In genomic region chr6:33668914-33669313, GRCh38 we compare ENCODE assay signal across 10 cellular contexts. TPM values are rescaled to one million over a fixed set of nuclear protein-coding genes. Genes with fewer than 3 reads are reported as not detected.
A peak's percentile ranks its signal among the peaks of the same experiment; 100 is the strongest.
DNase-seq lines count a peak whose midpoint lies in the region; ATAC-seq and TF ChIP-seq lines count a peak whose summit lies in the region.
"Had no signal": no experiment of that assay in that cellular context is flagged by ENCODE, and none has a peak within 500 bp of the region (broad histone marks: within the 10 kb centered on the region; RNA-seq: fewer than 3 reads in every experiment).

No MANE protein-coding gene starts in this region.

- ATAC-seq in psoas muscle (no peak), GM18873 (IDR thresholded peaks at IDR 0.05; ENCODE audit: low FRiP score, unreplicated experiment) (no peak)

- H3K27ac Mint-ChIP-seq in Calu3 (ENCODE audit: unreplicated experiment), result peak overlapping the region; percentile 15
- peak overlapping the region; percentile 92 for H3K27ac Mint-ChIP-seq in activated naive CD4-positive, alpha-beta T cell treated with anti-CD3 and anti-CD28 coated beads, Interleukin-2, amount 10 ng/mL, durations not matched to agents 7 days and 5 days
- H3K27ac Mint-ChIP-seq: natural killer cell had no signal

- TF ChIP-seq CTCF in Calu3 (IDR thresholded peaks at IDR 0.05; ENCODE audit: unreplicated experiment) (no peak), psoas muscle (IDR thresholded peaks at IDR 0.05) (no peak), esophagus muscularis mucosa (IDR thresholded peaks at IDR 0.05) (no peak)

- H3K4me3 Mint-ChIP-seq in Calu3 (ENCODE audit: low read depth, unreplicated experiment), result no peak overlapping the region
- no peak overlapping the region for H3K4me3 Mint-ChIP-seq in activated naive CD4-positive, alpha-beta T cell treated with anti-CD3 and anti-CD28 coated beads, Interleukin-2, amount 10 ng/mL, durations not matched to agents 7 days and 5 days
- H3K4me3 Mint-ChIP-seq: natural killer cell had no signal

- DNase-seq in Calu3 (peak; percentile 80), T follicular helper cell (ENCODE audit: low read depth) (peak; percentile 59), renal cortical epithelial cell (ENCODE audit: low read depth) (peak; percentile 11), psoas muscle (no peak), esophagus muscularis mucosa (ENCODE audit: extremely low spot score) (no peak), retina (no peak)
- DNase-seq in activated naive CD4-positive, alpha-beta T cell treated with anti-CD3 and anti-CD28 coated beads, Interleukin-2, amount 10 ng/mL, durations not matched to agents 7 days and 5 days, result peak; percentile 89
- DNase-seq: natural killer cell; NK-92 treated with Interleukin-12 subunit alpha and Interleukin-12 subunit beta, amount 100 ng/mL, for 24 hours had no signal

- H3K4me1 Mint-ChIP-seq in Calu3 (ENCODE audit: low read depth, unreplicated experiment), result peaks cover 52% of the 10 kb centered on the region
- peaks cover 28% of the 10 kb centered on the region for H3K4me1 Mint-ChIP-seq in activated naive CD4-positive, alpha-beta T cell treated with anti-CD3 and anti-CD28 coated beads, Interleukin-2, amount 10 ng/mL, durations not matched to agents 7 days and 5 days
- H3K4me1 Mint-ChIP-seq: natural killer cell had no signal

- H3K36me3 Mint-ChIP-seq in Calu3 (ENCODE audit: insufficient read depth, unreplicated experiment), result peaks cover 75% of the 10 kb centered on the region
- H3K36me3 Mint-ChIP-seq in activated naive CD4-positive, alpha-beta T cell treated with anti-CD3 and anti-CD28 coated beads, Interleukin-2, amount 10 ng/mL, durations not matched to agents 7 days and 5 days, result peaks cover 47% of the 10 kb centered on the region
- H3K36me3 Mint-ChIP-seq: natural killer cell had no signal

- intact Hi-C loops in Calu3 (cut with micrococcal nuclease; ENCODE audit: unreplicated experiment) (no loop called here), psoas muscle (cut with DNase I) (no loop called here), esophagus muscularis mucosa (cut with DNase I) (no loop called here)

- WGBS in psoas muscle, 3 donors, result 71 to 75% (median 73%) methylated on average over 17 of the region's 17 CpGs
- WGBS in esophagus muscularis mucosa, result 70% methylated on average over 15 of the region's 17 CpGs

- no peak overlapping the region for H3K4me3 ChIP-seq in psoas muscle
- no peak overlapping the region for H3K4me3 ChIP-seq in esophagus muscularis mucosa

- H3K9me3 ChIP-seq in psoas muscle (no peaks in the 10 kb centered on the region), esophagus muscularis mucosa (no peaks in the 10 kb centered on the region)

- H3K27me3 ChIP-seq in psoas muscle (ENCODE audit: insufficient read depth in 3 of 3, low read length in 2 of 3) (no peaks in the 10 kb centered on the region), esophagus muscularis mucosa (peaks cover 0 to 23% (median 0%) of the 10 kb centered on the region in 4 donors)

- no TSS peak for BruUV-seq in Calu3 (replicated peaks; lab: Mats Ljungman, UMichigan)

- no peak for TF ChIP-seq EP300 in esophagus muscularis mucosa (IDR thresholded peaks at IDR 0.05)

- H3K27ac ChIP-seq in psoas muscle (no peak overlapping the region), esophagus muscularis mucosa (replicated peaks in 1 of 4) (no peak overlapping the region)

- H3K36me3 ChIP-seq in psoas muscle (ENCODE audit: insufficient read depth in 1 of 2, low read depth in 1 of 2) (peaks cover 0 to 8% of the 10 kb centered on the region in 2 donors), esophagus muscularis mucosa (peaks cover 0 to 92% (median 69%) of the 10 kb centered on the region in 4 donors)

- H3K9me3 Mint-ChIP-seq in Calu3 (ENCODE audit: low read depth, unreplicated experiment), result no peaks in the 10 kb centered on the region
- no peaks in the 10 kb centered on the region for H3K9me3 Mint-ChIP-seq in activated naive CD4-positive, alpha-beta T cell treated with anti-CD3 and anti-CD28 coated beads, Interleukin-2, amount 10 ng/mL, durations not matched to agents 7 days and 5 days
- H3K9me3 Mint-ChIP-seq: natural killer cell had no signal

- no peaks in the 10 kb centered on the region for H3K4me1 ChIP-seq in psoas muscle
- H3K4me1 ChIP-seq in esophagus muscularis mucosa, result peaks cover 0 to 11% (median 9%) of the 10 kb centered on the region in 4 donors

- H3K27me3 Mint-ChIP-seq in Calu3 (ENCODE audit: unreplicated experiment), result no peaks in the 10 kb centered on the region
- H3K27me3 Mint-ChIP-seq in activated naive CD4-positive, alpha-beta T cell treated with anti-CD3 and anti-CD28 coated beads, Interleukin-2, amount 10 ng/mL, durations not matched to agents 7 days and 5 days, result no peaks in the 10 kb centered on the region

- CTCF ChIA-PET in Calu3 (lab: Charles Lee), result interaction anchor here (0.6 to 1.2 kb wide), 5 partner anchors 9 to 112 kb away, joined by 3 to 5 read pairs (median 3); partner anchors contain the start of gene BAK1
- CTCF ChIA-PET in activated naive CD4-positive, alpha-beta T cell treated with anti-CD3 and anti-CD28 coated beads, Interleukin-2, amount 10 ng/mL, durations not matched to agents 7 days and 5 days (lab: Charles Lee), result interaction anchor here (1.1 kb wide), 1 partner anchor 25 kb away, joined by 3 read pairs; no protein-coding TSS in a partner anchor

- no peak for TF ChIP-seq POLR2A in esophagus muscularis mucosa (IDR thresholded peaks at IDR 0.05; ENCODE audit: low read depth)

RNA-seq across cellular contexts. Expression of gene UQCC2, which starts 42.6 kb away (rescaled TPM):
- total RNA-seq in Calu3 (2022), result 142 and 145 TPM in 2 replicates
- 10.5 and 40.5 TPM in 2 replicates for total RNA-seq in renal cortical epithelial cell
- 100 to 1,000 TPM; 118 to 184 (median 145) TPM for total RNA-seq in psoas muscle
- polyA plus RNA-seq in psoas muscle, result 100 to 1,000 TPM; 129 to 158 (median 141) TPM
- total RNA-seq in esophagus muscularis mucosa, result 10 to 100 TPM in 3 of 4 donors, 1 to 10 TPM in 1; 9.4 to 22.2 (median 14.7) TPM

RNA-seq across cellular contexts. Expression of gene ITPR3, which starts 47.8 kb away (rescaled TPM):
- total RNA-seq in Calu3 (2022) (136 and 143 TPM in 2 replicates), renal cortical epithelial cell (76.9 and 173 TPM in 2 replicates), psoas muscle (1 to 10 TPM; 3.1 to 7.4 (median 4.1) TPM), esophagus muscularis mucosa (10 to 100 TPM; 12.1 to 24.9 (median 20.5) TPM)
- polyA plus RNA-seq in psoas muscle, result 1 to 10 TPM; 1.9 to 5.5 (median 2.2) TPM

Comparison
In these comparisons a context has a peak if more than half of its experiments do, and no peak if none do; other contexts are left out.
1. DNase-seq: peak in Calu3 (single experiment), T follicular helper cell (single experiment), activated naive CD4-positive, alpha-beta T cell treated with anti-CD3 and anti-CD28 coated beads, Interleukin-2, amount 10 ng/mL, durations not matched to agents 7 days and 5 days (single experiment) and renal cortical epithelial cell (single experiment); none in psoas muscle (0 of 2), esophagus muscularis mucosa (single experiment) and retina (single experiment).